28 cellular contexts compared by ENCODE assay signal in genomic region chr6:144098993-144099392, GRCh38.
"Had no signal": no experiment of that assay in that cellular context is flagged by ENCODE, and none has a peak within 500 bp of the region (broad histone marks: within the 10 kb centered on the region; RNA-seq: fewer than 3 reads in every experiment).

No MANE protein-coding gene starts in this region.

- H3K27ac Mint-ChIP-seq: activated CD4-positive, alpha-beta memory T cell treated with anti-CD3 and anti-CD28 coated beads for 36 hours; activated CD4-positive, alpha-beta T cell treated with anti-CD3 and anti-CD28 coated beads, Interleukin-2, amount 10 ng/mL, durations not matched to agents 24 days and 14 days; activated naive CD4-positive, alpha-beta T cell treated with anti-CD3 and anti-CD28 coated beads, Interleukin-2, amount 50 U/mL, for 24 hours; activated T-cell treated with anti-CD3 and anti-CD28 coated beads, Interleukin-2, amount 50 U/mL, for 24 hours; memory B cell; natural killer cell; T-helper 1 cell treated with Interleukin-12 subunit alpha and Interleukin-12 subunit beta and Interleukin-4 antibody, amounts not matched to agents 30 μg/mL and 1 μg/mL, for 36 hours had no signal

- H3K27me3 Mint-ChIP-seq: activated CD4-positive, alpha-beta memory T cell treated with anti-CD3 and anti-CD28 coated beads for 36 hours; activated naive CD4-positive, alpha-beta T cell treated with anti-CD3 and anti-CD28 coated beads, Interleukin-2, amount 50 U/mL, for 24 hours; activated T-cell treated with anti-CD3 and anti-CD28 coated beads, Interleukin-2, amount 50 U/mL, for 24 hours had no signal

- DNase-seq: activated CD4-positive, alpha-beta memory T cell treated with anti-CD3 and anti-CD28 coated beads for 36 hours; activated CD4-positive, alpha-beta T cell treated with anti-CD3 and anti-CD28 coated beads, Interleukin-2, amount 10 ng/mL, durations not matched to agents 24 days and 14 days; activated CD4-positive, CD25-positive, alpha-beta regulatory T cell treated with anti-CD3 and anti-CD28 coated beads, Interleukin-2, amount 50 U/mL, for 72 hours; activated CD8-positive, alpha-beta memory T cell treated with anti-CD3 and anti-CD28 coated beads, Interleukin-2, amount 50 U/mL, for 48 hours; activated gamma-delta T cell treated with Interleukin-2 at 50 U/mL for 16 hours; activated T-cell treated with anti-CD3 and anti-CD28 coated beads, Interleukin-2, amount 50 U/mL, for 24 hours; colonic mucosa; effector CD8-positive, alpha-beta T cell; esophagus squamous epithelium; foreskin melanocyte; heart right ventricle; natural killer cell; retina; sigmoid colon; small intestine; stimulated activated CD4-positive, alpha-beta T cell treated with anti-CD3 and anti-CD28 coated beads, Interleukin-15, amount 100 ng/mL, for 24 hours; stimulated activated CD4-positive, alpha-beta T cell treated with anti-CD3 and anti-CD28 coated beads, Interleukin-2, amount 100 ng/mL, for 24 hours; stimulated activated naive CD4-positive, alpha-beta T cell; T-helper 9 cell; WERI-Rb-1 had no signal

- H3K27me3 ChIP-seq: colonic mucosa, esophagus squamous epithelium, heart right ventricle, sigmoid colon, suprapubic skin, tibial nerve had no signal

- H3K4me3 Mint-ChIP-seq: activated CD4-positive, alpha-beta memory T cell treated with anti-CD3 and anti-CD28 coated beads for 36 hours; activated CD4-positive, alpha-beta T cell treated with anti-CD3 and anti-CD28 coated beads, Interleukin-2, amount 10 ng/mL, durations not matched to agents 24 days and 14 days; activated naive CD4-positive, alpha-beta T cell treated with anti-CD3 and anti-CD28 coated beads, Interleukin-2, amount 50 U/mL, for 24 hours; activated T-cell treated with anti-CD3 and anti-CD28 coated beads, Interleukin-2, amount 50 U/mL, for 24 hours; memory B cell; T-helper 1 cell treated with Interleukin-12 subunit alpha and Interleukin-12 subunit beta and Interleukin-4 antibody, amounts not matched to agents 30 μg/mL and 1 μg/mL, for 36 hours had no signal

- H3K4me3 ChIP-seq: colonic mucosa, esophagus squamous epithelium, heart right ventricle, sigmoid colon, suprapubic skin, tibial nerve had no signal

- H3K36me3 Mint-ChIP-seq: natural killer cell had no signal

- H3K9me3 ChIP-seq: colonic mucosa, esophagus squamous epithelium, heart right ventricle, sigmoid colon, suprapubic skin, tibial nerve had no signal

- H3K27ac ChIP-seq: colonic mucosa, epithelial cell of prostate, esophagus squamous epithelium, heart right ventricle, sigmoid colon, suprapubic skin, tibial nerve, WERI-Rb-1 had no signal

- FAIRE-seq: endometrium, small intestine, TTC549 had no signal

- H3K9me3 Mint-ChIP-seq: activated CD4-positive, alpha-beta memory T cell treated with anti-CD3 and anti-CD28 coated beads for 36 hours; activated CD4-positive, alpha-beta T cell treated with anti-CD3 and anti-CD28 coated beads, Interleukin-2, amount 10 ng/mL, durations not matched to agents 24 days and 14 days; activated naive CD4-positive, alpha-beta T cell treated with anti-CD3 and anti-CD28 coated beads, Interleukin-2, amount 50 U/mL, for 24 hours; activated T-cell treated with anti-CD3 and anti-CD28 coated beads, Interleukin-2, amount 50 U/mL, for 24 hours; memory B cell; natural killer cell; T-helper 1 cell treated with Interleukin-12 subunit alpha and Interleukin-12 subunit beta and Interleukin-4 antibody, amounts not matched to agents 30 μg/mL and 1 μg/mL, for 36 hours had no signal

- H3K36me3 ChIP-seq: colonic mucosa, esophagus squamous epithelium, heart right ventricle, sigmoid colon, suprapubic skin, tibial nerve, WERI-Rb-1 had no signal
